8 cellular contexts compared by ENCODE assay signal in genomic region chr5:116084891-116085715, GRCh38. TPM values are rescaled to one million over a fixed set of nuclear protein-coding genes. Genes with fewer than 3 reads are reported as not detected.
A peak's percentile ranks its signal among the peaks of the same experiment; 100 is the strongest.
DNase-seq lines count a peak whose midpoint lies in the region; ATAC-seq and TF ChIP-seq lines count a peak whose summit lies in the region.

TSS of gene COMMD10 (plus strand) at chr5:116085025.

- no peak for TF ChIP-seq EP300 in esophagus muscularis mucosa (IDR thresholded peaks at IDR 0.05)

- intact Hi-C loops in Panc1 (cut with micrococcal nuclease; ENCODE audit: unreplicated experiment): no loop called here
- intact Hi-C loops in esophagus muscularis mucosa (cut with DNase I): no loop called here

- peak within 1 kb of the TSS; percentile 93 for H3K4me3 Mint-ChIP-seq in activated T-cell treated with anti-CD3 and anti-CD28 coated beads, Interleukin-2, amount 50 U/mL, for 4 hours

- WGBS in esophagus muscularis mucosa: 0% methylated on average over 12 of the region's 64 CpGs

- in situ Hi-C loops in Panc1 (cut with HindIII; ENCODE audit: low pct_unique_long_range_greater_than_20kb, low sequenced_read_pairs): no loop called here

- H3K9me3 ChIP-seq in Panc1 (ENCODE audit: control insufficient read depth, insufficient read depth, low read depth, low read length) (no peaks in the 10 kb centered on the region), esophagus muscularis mucosa (no peaks in the 10 kb centered on the region), muscle layer of duodenum (ENCODE audit: control insufficient read depth in 1 of 2, low read length in 2 of 2) (no peaks in the 10 kb centered on the region)

- DNase-seq in DMS153 (lab: John Stamatoyannopoulos, UW) (peak; percentile 27), HuH-7.5 (ENCODE audit: low spot score) (peak; percentile 52), Panc1 (ENCODE audit: low read depth, low spot score) (peak; percentile 46), esophagus muscularis mucosa (ENCODE audit: extremely low spot score) (no peak)
- DNase-seq in activated T-cell treated with anti-CD3 and anti-CD28 coated beads, Interleukin-2, amount 50 U/mL, for 4 hours: peak; percentile 74
- DNase-seq in stimulated activated CD8-positive, alpha-beta memory T cell treated with anti-CD3 and anti-CD28 coated beads, Interleukin-7, amount 100 ng/mL, for 24 hours (ENCODE audit: low read depth): peak; percentile 55

- H3K4me1 ChIP-seq in Panc1 (ENCODE audit: control insufficient read depth, insufficient read depth, low read length): peaks cover 12% of the 10 kb centered on the region
- H3K4me1 ChIP-seq in esophagus muscularis mucosa: peaks cover 18 to 25% (median 22%) of the 10 kb centered on the region in 4 donors
- peaks cover 5 to 20% of the 10 kb centered on the region in 2 donors for H3K4me1 ChIP-seq in muscle layer of duodenum (ENCODE audit: control insufficient read depth in 1 of 2, insufficient read depth in 2 of 2, low read length in 2 of 2)

- no peak for TF ChIP-seq POLR2A in esophagus muscularis mucosa (IDR thresholded peaks at IDR 0.05; ENCODE audit: low read depth)

- H3K9me3 Mint-ChIP-seq in activated T-cell treated with anti-CD3 and anti-CD28 coated beads, Interleukin-2, amount 50 U/mL, for 4 hours: no peaks in the 10 kb centered on the region

- peaks cover 21% of the 10 kb centered on the region for H3K36me3 Mint-ChIP-seq in activated T-cell treated with anti-CD3 and anti-CD28 coated beads, Interleukin-2, amount 50 U/mL, for 4 hours (ENCODE audit: insufficient read depth)

- ATAC-seq in GM21528 (IDR thresholded peaks at IDR 0.05; ENCODE audit: low FRiP score, unreplicated experiment) (peak; percentile 96), Panc1 (peak; percentile 95)
- ATAC-seq in activated T-cell treated with anti-CD3 and anti-CD28 coated beads, Interleukin-2, amount 50 U/mL, for 4 hours: peak; percentile 95

- POLR2A ChIA-PET in Panc1 (lab: Charles Lee): interaction anchor here (0.6 kb wide), 1 partner anchor 470 kb away, joined by 4 read pairs; no protein-coding TSS in a partner anchor

- H3K4me3 ChIP-seq in Panc1 (ENCODE audit: low read depth in 2 of 2, low read length in 2 of 2) (peak within 1 kb of the TSS; percentile 64 to 74), esophagus muscularis mucosa (peak within 1 kb of the TSS; percentile 78 to 97 (median 85)), muscle layer of duodenum (ENCODE audit: low read depth in 1 of 2, low read length in 2 of 2) (peak within 1 kb of the TSS; percentile 74 to 98)

- H3K27ac ChIP-seq in Panc1 (ENCODE audit: low read length) (peak within 1 kb of the TSS; percentile 92), esophagus muscularis mucosa (replicated peaks in 1 of 4) (peak within 1 kb of the TSS; percentile 88 to 94 (median 91)), muscle layer of duodenum (ENCODE audit: low read length) (peak within 1 kb of the TSS; percentile 73)

- TF ChIP-seq CTCF in Panc1 (IDR thresholded peaks at IDR 0.05) (no peak), esophagus muscularis mucosa (IDR thresholded peaks at IDR 0.05) (no peak)

- H3K27me3 ChIP-seq in Panc1 (ENCODE audit: control insufficient read depth, insufficient read depth, low read length) (no peaks in the 10 kb centered on the region), esophagus muscularis mucosa (no peaks in the 10 kb centered on the region), muscle layer of duodenum (ENCODE audit: low read depth, low read length) (no peaks in the 10 kb centered on the region)

- peaks cover 55% of the 10 kb centered on the region for H3K4me1 Mint-ChIP-seq in activated T-cell treated with anti-CD3 and anti-CD28 coated beads, Interleukin-2, amount 50 U/mL, for 4 hours (ENCODE audit: low read depth)

- BruUV-seq in Panc1 (replicated peaks; lab: Mats Ljungman, UMichigan): no TSS peak

- peaks cover 15% of the 10 kb centered on the region for H3K36me3 ChIP-seq in Panc1 (ENCODE audit: control insufficient read depth, insufficient read depth, low read length)
- peaks cover 0 to 27% (median 2%) of the 10 kb centered on the region in 4 donors for H3K36me3 ChIP-seq in esophagus muscularis mucosa
- peaks cover 6 to 7% of the 10 kb centered on the region in 2 donors for H3K36me3 ChIP-seq in muscle layer of duodenum (ENCODE audit: control insufficient read depth in 1 of 2, insufficient read depth in 2 of 2, low read length in 2 of 2)

- CTCF ChIA-PET in Panc1 (lab: Charles Lee): no interaction called here

- H3K27me3 Mint-ChIP-seq in activated T-cell treated with anti-CD3 and anti-CD28 coated beads, Interleukin-2, amount 50 U/mL, for 4 hours (ENCODE audit: low read depth): no peaks in the 10 kb centered on the region

RNA-seq across cellular contexts. Expression of gene COMMD10, which starts in this region (rescaled TPM):
- total RNA-seq in Panc1 (2021; ENCODE audit: unreplicated experiment): 37.9 TPM
- polyA plus RNA-seq in Panc1 (2012; ENCODE audit: insufficient read length): 20.4 TPM
- total RNA-seq in activated T-cell treated with anti-CD3 and anti-CD28 coated beads, Interleukin-2, amount 50 U/mL, for 4 hours: 10 to 100 TPM; 19.1 to 22.9 (median 19.6) TPM
- total RNA-seq in esophagus muscularis mucosa: 10 to 100 TPM; 17.6 to 35.7 (median 25.7) TPM
